Comparison of ENCODE assay signal across 1 cellular context in the genomic region with DNA sequence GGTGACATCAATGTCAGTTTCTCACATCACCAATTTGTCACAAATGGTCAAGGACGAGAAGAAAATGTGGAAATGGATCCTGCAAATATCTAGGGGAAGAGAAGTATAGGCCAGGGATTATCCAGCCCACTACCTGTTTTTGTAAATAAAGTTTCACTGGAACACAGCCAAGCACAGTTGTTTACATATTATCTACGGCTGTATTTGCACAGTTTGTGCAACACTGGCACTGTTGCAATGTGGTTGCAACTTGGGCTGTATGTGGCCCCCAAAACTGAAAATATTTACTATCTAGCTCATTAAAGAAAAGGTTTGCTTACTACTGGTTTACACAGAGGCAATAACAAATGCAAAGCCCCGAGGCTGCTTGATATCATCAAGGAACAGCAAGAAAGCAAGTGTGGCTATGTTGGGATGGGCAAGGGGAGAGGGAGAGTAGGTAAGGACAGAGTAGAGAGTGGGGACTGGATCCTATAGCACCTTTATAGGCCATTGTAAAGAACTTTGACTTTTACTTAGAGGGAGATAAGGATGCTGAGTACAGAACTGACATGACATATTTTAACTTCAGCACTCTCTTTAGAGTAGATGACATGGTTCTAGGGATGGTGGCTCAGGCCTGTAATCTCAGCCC.
TF ChIP-seq lines count a peak whose summit lies in the region.

No MANE protein-coding gene starts in this region.

TF ChIP-seq in K562, 482 proteins besides CTCF, POLR2A, EP300 and RAD21 (continued from another document and continues in another):
- no peak for TF ChIP-seq STAT5A (IDR thresholded peaks at IDR 0.05; ENCODE audit: borderline replicate concordance, low read length)
- TF ChIP-seq EP400 (IDR thresholded peaks at IDR 0.05) = no peak; the same call in 1 of the 2 replicates
- no peak for TF ChIP-seq POLR2H (tag; IDR thresholded peaks at IDR 0.05; ENCODE audit: low read depth)
- no peak for TF ChIP-seq MCM3 (IDR thresholded peaks at IDR 0.05)
- peak; percentile 36 for TF ChIP-seq HDAC3 (IDR thresholded peaks at IDR 0.05; ENCODE audit: borderline replicate concordance, partially characterized antibody)
- TF ChIP-seq TSHZ1 (CRISPR knock-in tag; IDR thresholded peaks at IDR 0.05) = no peak
- no peak for TF ChIP-seq PHB2 (IDR thresholded peaks at IDR 0.05; ENCODE audit: low read depth)
- no peak for TF ChIP-seq NR1H2 (CRISPR knock-in tag; IDR thresholded peaks at IDR 0.05)
- TF ChIP-seq SOX6 (IDR thresholded peaks at IDR 0.05) = peak; percentile 86; the same call in 1 of the 2 replicates
- TF ChIP-seq YY1 (IDR thresholded peaks at IDR 0.05; ENCODE audit: borderline replicate concordance in 1 of 3, control insufficient read depth in 1 of 3, extremely low read depth in 1 of 3, insufficient read depth in 3 of 3, insufficient read length in 1 of 3, insufficient replicate concordance in 2 of 3, low read depth in 1 of 3, low read length in 2 of 3) = no peak
- no peak for TF ChIP-seq RBM39 (optimal IDR thresholded peaks at IDR 0.05; ENCODE audit: low read depth, low read length)
- TF ChIP-seq, protein P1, sequence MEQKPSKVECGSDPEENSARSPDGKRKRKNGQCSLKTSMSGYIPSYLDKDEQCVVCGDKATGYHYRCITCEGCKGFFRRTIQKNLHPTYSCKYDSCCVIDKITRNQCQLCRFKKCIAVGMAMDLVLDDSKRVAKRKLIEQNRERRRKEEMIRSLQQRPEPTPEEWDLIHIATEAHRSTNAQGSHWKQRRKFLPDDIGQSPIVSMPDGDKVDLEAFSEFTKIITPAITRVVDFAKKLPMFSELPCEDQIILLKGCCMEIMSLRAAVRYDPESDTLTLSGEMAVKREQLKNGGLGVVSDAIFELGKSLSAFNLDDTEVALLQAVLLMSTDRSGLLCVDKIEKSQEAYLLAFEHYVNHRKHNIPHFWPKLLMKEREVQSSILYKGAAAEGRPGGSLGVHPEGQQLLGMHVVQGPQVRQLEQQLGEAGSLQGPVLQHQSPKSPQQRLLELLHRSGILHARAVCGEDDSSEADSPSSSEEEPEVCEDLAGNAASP (IDR thresholded peaks at IDR 0.05) = no peak
- peak; percentile 94 for TF ChIP-seq ZBTB40 (IDR thresholded peaks at IDR 0.05)
- TF ChIP-seq ZBTB40 (CRISPR knock-in tag; IDR thresholded peaks at IDR 0.05) = peak; percentile 69; the same call in 1 of the 2 replicates
- TF ChIP-seq ZNF146 (CRISPR knock-in tag; IDR thresholded peaks at IDR 0.05; ENCODE audit: unreplicated experiment) = no peak
- TF ChIP-seq WHSC1 (IDR thresholded peaks at IDR 0.05; ENCODE audit: low read length) = no peak
- TF ChIP-seq SFPQ (IDR thresholded peaks at IDR 0.05; ENCODE audit: low read depth, low read length) = no peak
- no peak for TF ChIP-seq NR4A1 (CRISPR knock-in tag; IDR thresholded peaks at IDR 0.05)
- no peak for TF ChIP-seq NR4A1 (tag; IDR thresholded peaks at IDR 0.05)
- no peak for TF ChIP-seq NFIX (CRISPR knock-in tag; IDR thresholded peaks at IDR 0.05; ENCODE audit: low read depth)
- TF ChIP-seq ZNF766 (CRISPR knock-in tag; conservative IDR thresholded peaks at IDR 0.05) = no peak
- no peak for TF ChIP-seq MLX (CRISPR knock-in tag; conservative IDR thresholded peaks at IDR 0.05)
- TF ChIP-seq BHLHE40 (IDR thresholded peaks at IDR 0.05; ENCODE audit: low read length) = no peak
- TF ChIP-seq EGR1 (conservative IDR thresholded peaks at IDR 0.05) = no peak
- TF ChIP-seq, protein P2, sequence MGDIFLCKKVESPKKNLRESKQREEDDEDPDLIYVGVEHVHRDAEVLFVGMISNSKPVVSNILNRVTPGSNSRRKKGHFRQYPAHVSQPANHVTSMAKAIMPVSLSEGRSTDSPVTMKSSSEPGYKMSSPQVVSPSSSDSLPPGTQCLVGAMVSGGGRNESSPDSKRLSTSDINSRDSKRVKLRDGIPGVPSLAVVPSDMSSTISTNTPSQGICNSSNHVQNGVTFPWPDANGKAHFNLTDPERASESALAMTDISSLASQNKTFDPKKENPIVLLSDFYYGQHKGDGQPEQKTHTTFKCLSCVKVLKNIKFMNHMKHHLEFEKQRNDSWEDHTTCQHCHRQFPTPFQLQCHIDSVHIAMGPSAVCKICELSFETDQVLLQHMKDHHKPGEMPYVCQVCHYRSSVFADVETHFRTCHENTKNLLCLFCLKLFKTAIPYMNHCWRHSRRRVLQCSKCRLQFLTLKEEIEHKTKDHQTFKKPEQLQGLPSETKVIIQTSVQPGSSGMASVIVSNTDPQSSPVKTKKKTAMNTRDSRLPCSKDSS (IDR thresholded peaks at IDR 0.05; ENCODE audit: low read depth, partially characterized antibody) = no peak
- TF ChIP-seq ZNF717 (CRISPR knock-in tag; IDR thresholded peaks at IDR 0.05) = no peak
- peak; percentile 35; the same call in 1 of the 2 replicates for TF ChIP-seq SPI1 (IDR thresholded peaks at IDR 0.05; ENCODE audit: borderline replicate concordance, low read depth, low read length)
- TF ChIP-seq KLF6 (CRISPR knock-in tag; IDR thresholded peaks at IDR 0.05; ENCODE audit: borderline replicate concordance) = no peak
- TF ChIP-seq, protein P3, sequence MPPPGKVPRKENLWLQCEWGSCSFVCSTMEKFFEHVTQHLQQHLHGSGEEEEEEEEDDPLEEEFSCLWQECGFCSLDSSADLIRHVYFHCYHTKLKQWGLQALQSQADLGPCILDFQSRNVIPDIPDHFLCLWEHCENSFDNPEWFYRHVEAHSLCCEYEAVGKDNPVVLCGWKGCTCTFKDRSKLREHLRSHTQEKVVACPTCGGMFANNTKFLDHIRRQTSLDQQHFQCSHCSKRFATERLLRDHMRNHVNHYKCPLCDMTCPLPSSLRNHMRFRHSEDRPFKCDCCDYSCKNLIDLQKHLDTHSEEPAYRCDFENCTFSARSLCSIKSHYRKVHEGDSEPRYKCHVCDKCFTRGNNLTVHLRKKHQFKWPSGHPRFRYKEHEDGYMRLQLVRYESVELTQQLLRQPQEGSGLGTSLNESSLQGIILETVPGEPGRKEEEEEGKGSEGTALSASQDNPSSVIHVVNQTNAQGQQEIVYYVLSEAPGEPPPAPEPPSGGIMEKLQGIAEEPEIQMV (tag; conservative IDR thresholded peaks at IDR 0.05; ENCODE audit: low read depth) = no peak
- TF ChIP-seq CEBPB (tag; IDR thresholded peaks at IDR 0.05) = peak; percentile 84
- TF ChIP-seq, protein P4, sequence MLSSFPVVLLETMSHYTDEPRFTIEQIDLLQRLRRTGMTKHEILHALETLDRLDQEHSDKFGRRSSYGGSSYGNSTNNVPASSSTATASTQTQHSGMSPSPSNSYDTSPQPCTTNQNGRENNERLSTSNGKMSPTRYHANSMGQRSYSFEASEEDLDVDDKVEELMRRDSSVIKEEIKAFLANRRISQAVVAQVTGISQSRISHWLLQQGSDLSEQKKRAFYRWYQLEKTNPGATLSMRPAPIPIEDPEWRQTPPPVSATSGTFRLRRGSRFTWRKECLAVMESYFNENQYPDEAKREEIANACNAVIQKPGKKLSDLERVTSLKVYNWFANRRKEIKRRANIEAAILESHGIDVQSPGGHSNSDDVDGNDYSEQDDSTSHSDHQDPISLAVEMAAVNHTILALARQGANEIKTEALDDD (IDR thresholded peaks at IDR 0.05) = no peak
